Comparison of ENCODE assay signal across 8 cellular contexts in genomic region chr22:37079668-37080171, GRCh38. TPM values are rescaled to one million over a fixed set of nuclear protein-coding genes. Genes with fewer than 3 reads are reported as not detected.
DNase-seq lines count a peak whose midpoint lies in the region; ATAC-seq, FAIRE-seq and TF ChIP-seq lines count a peak whose summit lies in the region.

No MANE protein-coding gene starts in this region.

- TF ChIP-seq POLR2A in GM12892 (IDR thresholded peaks at IDR 0.05; ENCODE audit: low read depth, low read length) = no peak

- CTCF ChIA-PET in RWPE1 (lab: Yijun Ruan, JAX) = no interaction called here

- H3K4me3 Mint-ChIP-seq in dendritic cell treated with granulocyte-macrophage colony-stimulating factor and Interleukin-4, amounts not matched to agents 40 ng/mL and 50 ng/mL, for 4 days = no peak overlapping the region

- no peak for TF ChIP-seq CTCF in RWPE1 (conservative IDR thresholded peaks at IDR 0.05; ENCODE audit: low read depth)

- peak overlapping the region; percentile 61 for H3K27ac Mint-ChIP-seq in dendritic cell treated with granulocyte-macrophage colony-stimulating factor and Interleukin-4, amounts not matched to agents 40 ng/mL and 50 ng/mL, for 4 days

- H3K27ac ChIP-seq in RWPE1 = no peak overlapping the region

- peaks cover 26% of the 10 kb centered on the region for H3K27me3 Mint-ChIP-seq in dendritic cell treated with granulocyte-macrophage colony-stimulating factor and Interleukin-4, amounts not matched to agents 40 ng/mL and 50 ng/mL, for 4 days

- H3K36me3 Mint-ChIP-seq in dendritic cell treated with granulocyte-macrophage colony-stimulating factor and Interleukin-4, amounts not matched to agents 40 ng/mL and 50 ng/mL, for 4 days (ENCODE audit: low read depth) = no peaks in the 10 kb centered on the region

- POLR2A ChIA-PET in RWPE1 (lab: Yijun Ruan, JAX; ENCODE audit: low non-redundant PET) = no interaction called here

- FAIRE-seq in GM12892 (lab: Jason Lieb, UNC) = peak; percentile 88

- DNase-seq in GM12892 (ENCODE audit: insufficient read length) (no peak), RWPE1 (ENCODE audit: low spot score) (no peak), RPMI8226 (no peak), DMS 273 treated with DMSO at 0.1 percent for 48 hours (lab: John Stamatoyannopoulos, UW) (no peak)
- peak; percentile 88 for DNase-seq in activated CD4-positive, alpha-beta T cell treated with anti-CD3 and anti-CD28 coated beads for 48 hours
- DNase-seq in stimulated activated CD4-positive, alpha-beta T cell treated with anti-CD3 and anti-CD28 coated beads, Interleukin-2, amount 100 ng/mL, for 48 hours = peak; percentile 66 to 71

- peaks cover 29% of the 10 kb centered on the region for H3K4me1 Mint-ChIP-seq in dendritic cell treated with granulocyte-macrophage colony-stimulating factor and Interleukin-4, amounts not matched to agents 40 ng/mL and 50 ng/mL, for 4 days (ENCODE audit: low read depth)

- ATAC-seq in GM19463 (IDR thresholded peaks at IDR 0.05; ENCODE audit: unreplicated experiment) = no peak

- intact Hi-C loops in dendritic cell treated with granulocyte-macrophage colony-stimulating factor and Interleukin-4, amounts not matched to agents 40 ng/mL and 50 ng/mL, for 4 days (cut with micrococcal nuclease) = no loop called here

- no peaks in the 10 kb centered on the region for H3K9me3 Mint-ChIP-seq in dendritic cell treated with granulocyte-macrophage colony-stimulating factor and Interleukin-4, amounts not matched to agents 40 ng/mL and 50 ng/mL, for 4 days

RNA-seq across cellular contexts. Expression of gene KCTD17, which starts 28.2 kb away (rescaled TPM):
- polyA plus RNA-seq in GM12892 (2012; ENCODE audit: missing spikeins) = 7.4 TPM

RNA-seq across cellular contexts. Expression of gene TMPRSS6, which starts 29.8 kb away (rescaled TPM):
- 2.0 TPM for polyA plus RNA-seq in GM12892 (2012; ENCODE audit: missing spikeins)

Comparison
In these comparisons a context has a peak if more than half of its experiments do, and no peak if none do; other contexts are left out.
1. DNase-seq: peak in activated CD4-positive, alpha-beta T cell treated with anti-CD3 and anti-CD28 coated beads for 48 hours (single experiment) and stimulated activated CD4-positive, alpha-beta T cell treated with anti-CD3 and anti-CD28 coated beads, Interleukin-2, amount 100 ng/mL, for 48 hours (2 of 2); none in GM12892 (single experiment), RWPE1 (single experiment), RPMI8226 (single experiment) and DMS 273 treated with DMSO at 0.1 percent for 48 hours (single experiment).